In genomic region chr3:114746502-114746901, GRCh38 we compare ENCODE assay signal across 11 cellular contexts.
A peak's percentile ranks its signal among the peaks of the same experiment; 100 is the strongest.
DNase-seq lines count a peak whose midpoint lies in the region; ATAC-seq and TF ChIP-seq lines count a peak whose summit lies in the region.
"Had no signal": no experiment of that assay in that cellular context is flagged by ENCODE, and none has a peak within 500 bp of the region (broad histone marks: within the 10 kb centered on the region; RNA-seq: fewer than 3 reads in every experiment).

No MANE protein-coding gene starts in this region.

- no peak for TF ChIP-seq CTCF in GM10248 (IDR thresholded peaks at IDR 0.05; ENCODE audit: control extremely low read depth, extremely low read depth, low read depth, missing control alignments)

- CTCF ChIA-PET in GM10248 (lab: Yijun Ruan, JAX) = interaction anchor here (1.0 to 1.4 kb wide), 2 partner anchors 12 to 18 kb away, joined by 3 read pairs; no protein-coding TSS in a partner anchor

- peaks cover 8% of the 10 kb centered on the region for H3K36me3 Mint-ChIP-seq in effector memory CD8-positive, alpha-beta T cell (ENCODE audit: insufficient read depth)

- peaks cover 7 to 33% of the 10 kb centered on the region in 2 donors for H3K4me1 Mint-ChIP-seq in effector memory CD8-positive, alpha-beta T cell (ENCODE audit: low read depth in 2 of 2)

- H3K4me3 ChIP-seq in rectal smooth muscle tissue (ENCODE audit: low read length) = peak overlapping the region; percentile 35

- POLR2A ChIA-PET in GM10248 (lab: Yijun Ruan, JAX) = no interaction called here

- H3K4me3 Mint-ChIP-seq in effector memory CD8-positive, alpha-beta T cell = peak overlapping the region; percentile 27 to 64

- peak; percentile 65 for ATAC-seq in HG02973 (IDR thresholded peaks at IDR 0.05; ENCODE audit: unreplicated experiment)
- ATAC-seq in effector memory CD8-positive, alpha-beta T cell (replicated peaks) = no peak
- ATAC-seq in GM21717 (IDR thresholded peaks at IDR 0.05; ENCODE audit: unreplicated experiment) = no peak
- no peak for ATAC-seq in GM21825 (IDR thresholded peaks at IDR 0.05; ENCODE audit: unreplicated experiment)

- no peak overlapping the region for H3K9ac ChIP-seq in rectal smooth muscle tissue (ENCODE audit: low read length)

- no peaks in the 10 kb centered on the region for H3K9me3 Mint-ChIP-seq in effector memory CD8-positive, alpha-beta T cell

- H3K27ac Mint-ChIP-seq in effector memory CD8-positive, alpha-beta T cell = peak overlapping the region; percentile 75 to 85

- no peaks in the 10 kb centered on the region for H3K27me3 ChIP-seq in rectal smooth muscle tissue (ENCODE audit: control insufficient read depth, insufficient read depth, low read length)

- H3K36me3 ChIP-seq in rectal smooth muscle tissue (ENCODE audit: control insufficient read depth, insufficient read depth, low read length) = no peaks in the 10 kb centered on the region

- H3K27ac ChIP-seq in rectal smooth muscle tissue (ENCODE audit: low read depth, low read length) = peak overlapping the region; percentile 78

- DNase-seq in ELR (ENCODE audit: low read depth) (peak; percentile 40), GM10248 (ENCODE audit: extremely low spot score) (no peak)
- DNase-seq in effector memory CD8-positive, alpha-beta T cell = no peak
- no peak for DNase-seq in activated effector memory CD4-positive, alpha-beta T cell treated with anti-CD3 and anti-CD28 coated beads, Interleukin-2, amount 50 U/mL, for 16 hours
- DNase-seq: effector memory CD4-positive, alpha-beta T cell; SHP77; stimulated activated CD4-positive, alpha-beta T cell treated with anti-CD3 and anti-CD28 coated beads, Interleukin-4, amount 100 ng/mL, for 4 hours had no signal

- no peaks in the 10 kb centered on the region for H3K27me3 Mint-ChIP-seq in effector memory CD8-positive, alpha-beta T cell

- no peaks in the 10 kb centered on the region for H3K4me1 ChIP-seq in rectal smooth muscle tissue (ENCODE audit: control insufficient read depth, insufficient read depth, low read length)
